In the genomic region with DNA sequence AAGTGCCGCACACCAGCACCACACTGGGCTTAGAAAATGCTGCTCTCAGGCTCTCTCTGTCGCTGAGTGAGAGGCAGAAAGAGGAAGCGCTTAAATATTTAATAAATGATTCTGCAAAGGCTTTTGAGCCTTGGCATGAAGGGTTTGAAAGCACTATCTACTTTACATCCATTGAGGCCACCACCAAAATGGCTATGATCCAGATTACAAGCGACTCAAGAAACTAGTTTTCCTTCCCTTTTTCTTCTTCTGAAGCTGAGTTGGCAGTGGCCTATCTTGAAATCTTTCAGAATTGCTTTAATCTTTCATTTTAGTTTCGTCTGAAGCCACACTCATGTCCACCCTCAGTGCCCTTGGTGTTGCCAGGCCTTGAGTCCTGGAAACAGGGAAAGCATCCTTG, we compare ENCODE assay signal across 13 cellular contexts. TPM values are rescaled to one million over a fixed set of nuclear protein-coding genes. Genes with fewer than 3 reads are reported as not detected.
DNase-seq lines count a peak whose midpoint lies in the region; ATAC-seq, FAIRE-seq and TF ChIP-seq lines count a peak whose summit lies in the region.
"Had no signal": no experiment of that assay in that cellular context is flagged by ENCODE, and none has a peak within 500 bp of the region (broad histone marks: within the 10 kb centered on the region; RNA-seq: fewer than 3 reads in every experiment).

No MANE protein-coding gene starts in this region.

- peak; percentile 61 for FAIRE-seq in GM12892 (lab: Jason Lieb, UNC)
- FAIRE-seq: islet of Langerhans had no signal

- H3K36me3 ChIP-seq in brain microvascular endothelial cell (replicated peaks) = no peaks in the 10 kb centered on the region

- no peaks in the 10 kb centered on the region for H3K27me3 ChIP-seq in brain microvascular endothelial cell (replicated peaks)

- ATAC-seq in GM21723 (IDR thresholded peaks at IDR 0.05; ENCODE audit: unreplicated experiment) = peak; percentile 65
- peak; percentile 62 for ATAC-seq in HG03460 (IDR thresholded peaks at IDR 0.05; ENCODE audit: unreplicated experiment)
- ATAC-seq: activated CD4-positive, alpha-beta T cell treated with anti-CD3 and anti-CD28 coated beads for 36 hours; Right ventricle myocardium inferior had no signal

- DNase-seq in GM12892 (ENCODE audit: insufficient read length) = no peak
- no peak for DNase-seq in brain microvascular endothelial cell
- DNase-seq in EL = no peak
- no peak for DNase-seq in hepatic stellate cell (ENCODE audit: low spot score)
- DNase-seq in NCI-H524 (lab: John Stamatoyannopoulos, UW) = no peak
- DNase-seq in GDM1 (lab: John Stamatoyannopoulos, UW) = no peak
- DNase-seq: activated CD4-positive, alpha-beta T cell treated with anti-CD3 and anti-CD28 coated beads for 36 hours; GOT3; NCI-H2081 treated with DMSO at 0.1 percent for 48 hours had no signal

- H3K4me3 ChIP-seq in brain microvascular endothelial cell (ENCODE audit: low read depth, low read length) = no peak overlapping the region

- no peak for TF ChIP-seq POLR2A in GM12892 (IDR thresholded peaks at IDR 0.05; ENCODE audit: low read depth, low read length)

- in situ Hi-C loops in brain microvascular endothelial cell (cut with HindIII; ENCODE audit: low pct_ligation_motif_present, low sequenced_read_pairs) = no loop called here

- TF ChIP-seq CTCF in brain microvascular endothelial cell (IDR thresholded peaks at IDR 0.05; ENCODE audit: low read depth, low read length, missing control alignments) = no peak

- peak overlapping the region; percentile 68 for H3K27ac ChIP-seq in brain microvascular endothelial cell

RNA-seq across cellular contexts. Expression of a gene that starts 59.5 kb away (rescaled TPM):
- 9.5 TPM for polyA plus RNA-seq in GM12892 (2012; ENCODE audit: missing spikeins)
